In the genomic region with DNA sequence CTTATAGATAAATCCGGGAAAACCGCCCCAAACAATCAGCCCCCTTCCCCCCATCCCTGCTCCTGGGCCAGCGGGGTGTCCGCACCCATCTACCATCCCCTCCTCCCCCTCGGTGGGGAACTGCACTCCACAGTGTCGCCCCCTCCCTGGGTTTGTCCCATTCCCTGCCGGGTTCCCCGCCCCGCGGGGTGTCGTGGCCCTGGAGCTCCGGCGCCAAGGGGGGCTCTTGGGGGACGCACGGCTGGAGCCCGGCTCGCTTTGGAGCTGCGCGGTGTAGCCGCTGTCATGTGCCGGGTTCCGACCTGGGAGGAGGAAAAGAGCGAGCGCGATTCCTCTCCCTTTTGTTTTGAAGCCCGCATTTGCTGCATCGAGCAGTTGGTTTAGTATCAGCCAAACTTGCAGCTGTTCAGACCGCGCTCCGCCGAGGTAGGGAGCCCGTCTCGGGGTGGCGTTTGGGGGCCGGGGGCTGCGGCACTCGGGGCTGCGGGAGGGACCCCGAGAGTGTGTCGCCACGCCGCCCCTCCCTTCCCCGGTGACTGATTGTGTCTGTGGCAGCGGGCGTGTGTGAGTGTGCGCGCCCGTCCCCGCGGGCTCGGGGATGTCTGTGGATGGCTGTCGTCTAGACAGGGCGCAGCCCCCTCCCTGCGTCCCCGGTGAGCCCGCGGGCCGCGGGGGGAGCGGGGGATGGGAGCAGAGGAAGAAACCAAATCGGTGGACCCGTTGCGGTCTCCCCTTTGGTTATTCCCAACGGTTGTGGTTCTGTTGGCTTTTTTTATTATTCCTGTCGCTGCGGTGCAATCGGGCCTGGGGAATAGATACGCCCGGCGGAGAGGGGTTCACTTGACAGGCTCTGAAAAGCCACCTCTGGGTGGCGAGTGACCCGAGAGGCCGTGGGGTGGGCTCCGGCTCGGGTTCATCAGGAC, we compare ENCODE assay signal across 8 cellular contexts. TPM values are rescaled to one million over a fixed set of nuclear protein-coding genes. Genes with fewer than 3 reads are reported as not detected.
DNase-seq lines count a peak whose midpoint lies in the region; ATAC-seq and TF ChIP-seq lines count a peak whose summit lies in the region.

No MANE protein-coding gene starts in this region.

- no peak for TF ChIP-seq EP300 in ovary (IDR thresholded peaks at IDR 0.05)

- H3K4me3 ChIP-seq in BE2C (ENCODE audit: low read depth, low read length) (peak overlapping the region; percentile 76), SJSA1 (peak overlapping the region; percentile 79), heart left ventricle (peak overlapping the region; percentile 70 to 93 (median 78)), ovary (peak overlapping the region; percentile 75)

- H3K9me3 ChIP-seq in BE2C = no peaks in the 10 kb centered on the region
- 0 out of 2 replicates have a peak, but pooled peaks cover 2% of the 10 kb centered on the region for H3K9me3 ChIP-seq in SJSA1 (replicated peaks)
- H3K9me3 ChIP-seq in heart left ventricle = no peaks in the 10 kb centered on the region
- no peaks in the 10 kb centered on the region for H3K9me3 ChIP-seq in ovary

- DNase-seq in BE2C (peak; percentile 43), HFFc6 (peak; percentile 43), SJSA1 (ENCODE audit: low read depth in 1 of 2, low spot score in 2 of 2) (peak; percentile 58 to 59), amniotic stem cell (lab: John Stamatoyannopoulos, UW) (peak; percentile 33), heart left ventricle (peak; percentile 38 to 76 (median 47)), ovary (peak; percentile 58 to 76 (median 67)), GDM1 (lab: John Stamatoyannopoulos, UW) (no peak)

- peaks cover 62% of the 10 kb centered on the region for H3K4me1 Mint-ChIP-seq in HFFc6 (ENCODE audit: low read depth)

- H3K27me3 ChIP-seq in BE2C (no peaks in the 10 kb centered on the region), SJSA1 (replicated peaks) (no peaks in the 10 kb centered on the region), heart left ventricle (no peaks in the 10 kb centered on the region), ovary (no peaks in the 10 kb centered on the region)

- H3K9me3 Mint-ChIP-seq in HFFc6 = no peaks in the 10 kb centered on the region

- H3K4me3 Mint-ChIP-seq in HFFc6 = peak overlapping the region; percentile 95

- H3K4me1 ChIP-seq in BE2C = peaks cover 6% of the 10 kb centered on the region
- H3K4me1 ChIP-seq in SJSA1 (replicated peaks) = peaks cover 69% of the 10 kb centered on the region
- peaks cover 0 to 39% (median 30%) of the 10 kb centered on the region in 12 donors for H3K4me1 ChIP-seq in heart left ventricle
- H3K4me1 ChIP-seq in ovary (ENCODE audit: insufficient read depth) = peaks cover 13% of the 10 kb centered on the region

- H3K27me3 Mint-ChIP-seq in HFFc6 (ENCODE audit: insufficient read depth) = peaks cover 3% of the 10 kb centered on the region

- H3K27ac Mint-ChIP-seq in HFFc6 = peak overlapping the region; percentile 90

- peaks cover 10% of the 10 kb centered on the region for H3K36me3 Mint-ChIP-seq in HFFc6 (ENCODE audit: low read depth)

- intact Hi-C loops in heart left ventricle (cut with DNase I) (loop anchor here in 9 of 10 donors (2.0 to 10.0 kb wide), 13 partner anchors 43 to 128 kb away; no protein-coding TSS in a partner anchor), ovary (cut with DNase I) (loop anchor here in 1 of 4 donors (5.0 kb wide), 1 partner anchor 123 kb away; no protein-coding TSS in a partner anchor)

- no peak for TF ChIP-seq CTCF in BE2C (IDR thresholded peaks at IDR 0.05; ENCODE audit: low read depth, low read length)
- TF ChIP-seq CTCF in HFFc6 (IDR thresholded peaks at IDR 0.05) = no peak
- no peak for TF ChIP-seq CTCF in heart left ventricle (IDR thresholded peaks at IDR 0.05)
- no peak for TF ChIP-seq CTCF in ovary (IDR thresholded peaks at IDR 0.05)

- 0 to 1% (median 1%) methylated on average over 32 to 75 of the region's 75 CpGs for WGBS in heart left ventricle, 4 donors
- 0 to 1% (median 1%) methylated on average over 58 to 75 of the region's 75 CpGs for WGBS in ovary, 3 donors

- H3K36me3 ChIP-seq in BE2C (no peaks in the 10 kb centered on the region), SJSA1 (peaks cover 51% of the 10 kb centered on the region), heart left ventricle (no peaks in the 10 kb centered on the region), ovary (no peaks in the 10 kb centered on the region)

- H3K27ac ChIP-seq in SJSA1 (peak overlapping the region; percentile 74), heart left ventricle (peak overlapping the region; percentile 89 to 98 (median 96)), ovary (peak overlapping the region; percentile 72 to 83)

- no peak for TF ChIP-seq POLR2A in heart left ventricle (IDR thresholded peaks at IDR 0.05)
- TF ChIP-seq POLR2A in ovary (IDR thresholded peaks at IDR 0.05) = no peak

- ATAC-seq in heart left ventricle = peak; percentile 7 to 38 (median 24)
- no peak for ATAC-seq in GM19455 (IDR thresholded peaks at IDR 0.05; ENCODE audit: unreplicated experiment)

RNA-seq across cellular contexts. Expression of gene CTIF, which starts 0.8 kb away (rescaled TPM):
- polyA plus RNA-seq in BE2C (2012; ENCODE audit: insufficient read depth, insufficient read length, low read depth) = 55.4 TPM
- 100 to 1,000 TPM in 1 of 6 experiments, 10 to 100 TPM in 5; 77.6 to 100 (median 79.2) TPM for total RNA-seq in HFFc6 (2021; fragmentation: NEBNext Ultra II Directional; extraction: Animal tissue kit (Norgen Biotek cat#: 25700))
- 48.2 and 91.5 TPM in 2 replicates for total RNA-seq in SJSA1 (2014; rRNA removed; shearing (Covaris generic))
- 10 to 100 TPM; 21.2 to 82.8 (median 68.0) TPM for total RNA-seq in heart left ventricle
- polyA plus RNA-seq in heart left ventricle = 10 to 100 TPM; 63.7 to 93.0 TPM
- total RNA-seq in ovary = 10 to 100 TPM; 26.8 to 94.1 (median 82.3) TPM
- polyA plus RNA-seq in ovary = 10 to 100 TPM; 18.5 to 43.1 TPM
